9 cellular contexts compared by ENCODE assay signal in the genomic region with DNA sequence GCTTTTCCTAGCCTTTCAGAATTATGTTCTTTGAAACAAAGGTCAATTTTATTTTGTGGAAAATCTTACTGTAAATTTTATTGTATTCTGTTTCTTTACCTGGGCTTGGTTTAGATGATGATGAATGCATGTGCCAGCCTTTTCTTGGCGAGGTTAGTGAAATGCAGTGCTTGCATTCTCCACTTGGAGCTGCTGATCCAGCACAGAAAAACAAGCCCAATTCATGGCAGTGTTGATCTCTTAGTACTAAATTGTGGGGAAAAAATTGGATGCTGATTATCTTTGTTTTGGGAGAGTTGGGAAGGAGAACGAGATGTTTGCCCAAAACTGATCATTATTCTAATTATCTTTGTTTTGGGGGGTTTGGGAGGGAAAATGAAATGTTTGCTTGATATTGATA. TPM values are rescaled to one million over a fixed set of nuclear protein-coding genes. Genes with fewer than 3 reads are reported as not detected.
A peak's percentile ranks its signal among the peaks of the same experiment; 100 is the strongest.
DNase-seq lines count a peak whose midpoint lies in the region; ATAC-seq, FAIRE-seq and TF ChIP-seq lines count a peak whose summit lies in the region.
"Had no signal": no experiment of that assay in that cellular context is flagged by ENCODE, and none has a peak within 500 bp of the region (broad histone marks: within the 10 kb centered on the region; RNA-seq: fewer than 3 reads in every experiment).

No MANE protein-coding gene starts in this region.

- intact Hi-C loops in left ventricle myocardium inferior (cut with micrococcal nuclease) (loop anchor here (10.0 kb wide), 2 partner anchors 109 to 111 kb away; no protein-coding TSS in a partner anchor), cardiac septum (cut with DNase I) (loop anchor here (5.0 kb wide), 2 partner anchors 114 to 164 kb away; a partner anchor contains a TSS)

- WGBS in hepatocyte (ENCODE audit: low lambda C conversion rate, missing lambda C conversion rate) = 74% methylated on average over 2 of the region's 2 CpGs

- H3K9me2 ChIP-seq in hepatocyte (replicated peaks; ENCODE audit: insufficient read depth) = no peaks in the 10 kb centered on the region

- H3K9me3 ChIP-seq in left ventricle myocardium inferior (replicated peaks) (no peaks in the 10 kb centered on the region), hepatocyte (ENCODE audit: low read depth) (no peaks in the 10 kb centered on the region)

- H3K27ac ChIP-seq in left ventricle myocardium inferior (replicated peaks) = no peak overlapping the region
- H3K27ac ChIP-seq in hepatocyte = no peak overlapping the region

- no peak overlapping the region for H3K4me2 ChIP-seq in hepatocyte

- peaks cover 5% of the 10 kb centered on the region for H3K36me3 ChIP-seq in left ventricle myocardium inferior
- no peaks in the 10 kb centered on the region for H3K36me3 ChIP-seq in hepatocyte (replicated peaks; ENCODE audit: insufficient read depth, low read depth)

- ATAC-seq in SK-N-SH treated with all-trans-retinoic acid at 6 μM for 48 hours = 0 out of 3 replicates have a peak, but pooled peaks have one; percentile 15
- ATAC-seq in HG02938 (IDR thresholded peaks at IDR 0.05; ENCODE audit: unreplicated experiment) = no peak
- no peak for ATAC-seq in HG03108 (IDR thresholded peaks at IDR 0.05; ENCODE audit: unreplicated experiment)
- ATAC-seq in HG03159 (IDR thresholded peaks at IDR 0.05; ENCODE audit: unreplicated experiment) = no peak

- FAIRE-seq in urothelium cell line (lab: Jason Lieb, UNC) = no peak

- H4K20me1 ChIP-seq in hepatocyte (ENCODE audit: insufficient read depth, poor library complexity, severe bottlenecking) = peaks cover 4% of the 10 kb centered on the region

- DNase-seq in left ventricle myocardium inferior (no peak), cardiac septum (ENCODE audit: low spot score) (no peak), hepatocyte (ENCODE audit: low spot score) (peak; percentile 42), urothelium cell line (ENCODE audit: low spot score) (peak; percentile 44)
- DNase-seq: activated B cell treated with CpG ODN at 0.5 μM for 24 hours had no signal

- peaks cover 26% of the 10 kb centered on the region for H3K79me2 ChIP-seq in hepatocyte

- H3K27me3 ChIP-seq in left ventricle myocardium inferior (ENCODE audit: low read depth) = no peaks in the 10 kb centered on the region
- no peaks in the 10 kb centered on the region for H3K27me3 ChIP-seq in hepatocyte

- no peak overlapping the region for H2AFZ ChIP-seq in hepatocyte

- peaks cover 31% of the 10 kb centered on the region for H3K4me1 ChIP-seq in left ventricle myocardium inferior
- H3K4me1 ChIP-seq in hepatocyte (ENCODE audit: insufficient read depth) = no peaks in the 10 kb centered on the region

- TF ChIP-seq CTCF in left ventricle myocardium inferior (IDR thresholded peaks at IDR 0.05; ENCODE audit: borderline replicate concordance) (peak; percentile 64), hepatocyte (IDR thresholded peaks at IDR 0.05; ENCODE audit: poor library complexity) (peak; percentile 42)

- H3K4me3 ChIP-seq in left ventricle myocardium inferior (no peak overlapping the region), hepatocyte (no peak overlapping the region)

TF ChIP-seq in SK-N-SH treated with all-trans-retinoic acid at 6 μM for 48 hours, 23 proteins besides CTCF, POLR2A, EP300 and RAD21:
- TF ChIP-seq TOX (CRISPR knock-in tag; IDR thresholded peaks at IDR 0.05; ENCODE audit: borderline replicate concordance) (no peak), ZC3H10 (CRISPR knock-in tag; IDR thresholded peaks at IDR 0.05) (no peak), GLIS3 (CRISPR knock-in tag; IDR thresholded peaks at IDR 0.05) (no peak), ZNF70 (CRISPR knock-in tag; IDR thresholded peaks at IDR 0.05) (no peak), ESRRG (CRISPR knock-in tag; IDR thresholded peaks at IDR 0.05) (no peak), OSR1 (CRISPR knock-in tag; IDR thresholded peaks at IDR 0.05) (no peak), ZNF565 (CRISPR knock-in tag; conservative IDR thresholded peaks at IDR 0.05; ENCODE audit: low read depth) (no peak), ZFP3 (CRISPR knock-in tag; IDR thresholded peaks at IDR 0.05) (no peak), ZFP30 (CRISPR knock-in tag; IDR thresholded peaks at IDR 0.05) (no peak), ISL1 (CRISPR knock-in tag; IDR thresholded peaks at IDR 0.05) (no peak), SNAI2 (CRISPR knock-in tag; IDR thresholded peaks at IDR 0.05) (no peak)
- TF ChIP-seq, protein P1, sequence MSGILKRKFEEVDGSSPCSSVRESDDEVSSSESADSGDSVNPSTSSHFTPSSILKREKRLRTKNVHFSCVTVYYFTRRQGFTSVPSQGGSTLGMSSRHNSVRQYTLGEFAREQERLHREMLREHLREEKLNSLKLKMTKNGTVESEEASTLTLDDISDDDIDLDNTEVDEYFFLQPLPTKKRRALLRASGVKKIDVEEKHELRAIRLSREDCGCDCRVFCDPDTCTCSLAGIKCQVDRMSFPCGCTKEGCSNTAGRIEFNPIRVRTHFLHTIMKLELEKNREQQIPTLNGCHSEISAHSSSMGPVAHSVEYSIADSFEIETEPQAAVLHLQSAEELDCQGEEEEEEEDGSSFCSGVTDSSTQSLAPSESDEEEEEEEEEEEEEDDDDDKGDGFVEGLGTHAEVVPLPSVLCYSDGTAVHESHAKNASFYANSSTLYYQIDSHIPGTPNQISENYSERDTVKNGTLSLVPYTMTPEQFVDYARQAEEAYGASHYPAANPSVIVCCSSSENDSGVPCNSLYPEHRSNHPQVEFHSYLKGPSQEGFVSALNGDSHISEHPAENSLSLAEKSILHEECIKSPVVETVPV (CRISPR knock-in tag; IDR thresholded peaks at IDR 0.05) = no peak
- TF ChIP-seq, protein P2, sequence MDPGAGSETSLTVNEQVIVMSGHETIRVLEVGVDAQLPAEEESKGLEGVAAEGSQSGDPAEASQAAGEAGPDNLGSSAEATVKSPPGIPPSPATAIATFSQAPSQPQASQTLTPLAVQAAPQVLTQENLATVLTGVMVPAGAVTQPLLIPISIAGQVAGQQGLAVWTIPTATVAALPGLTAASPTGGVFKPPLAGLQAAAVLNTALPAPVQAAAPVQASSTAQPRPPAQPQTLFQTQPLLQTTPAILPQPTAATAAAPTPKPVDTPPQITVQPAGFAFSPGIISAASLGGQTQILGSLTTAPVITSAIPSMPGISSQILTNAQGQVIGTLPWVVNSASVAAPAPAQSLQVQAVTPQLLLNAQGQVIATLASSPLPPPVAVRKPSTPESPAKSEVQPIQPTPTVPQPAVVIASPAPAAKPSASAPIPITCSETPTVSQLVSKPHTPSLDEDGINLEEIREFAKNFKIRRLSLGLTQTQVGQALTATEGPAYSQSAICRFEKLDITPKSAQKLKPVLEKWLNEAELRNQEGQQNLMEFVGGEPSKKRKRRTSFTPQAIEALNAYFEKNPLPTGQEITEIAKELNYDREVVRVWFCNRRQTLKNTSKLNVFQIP (CRISPR knock-in tag; IDR thresholded peaks at IDR 0.05; ENCODE audit: borderline replicate concordance, low read depth) = no peak
- TF ChIP-seq, protein P3, sequence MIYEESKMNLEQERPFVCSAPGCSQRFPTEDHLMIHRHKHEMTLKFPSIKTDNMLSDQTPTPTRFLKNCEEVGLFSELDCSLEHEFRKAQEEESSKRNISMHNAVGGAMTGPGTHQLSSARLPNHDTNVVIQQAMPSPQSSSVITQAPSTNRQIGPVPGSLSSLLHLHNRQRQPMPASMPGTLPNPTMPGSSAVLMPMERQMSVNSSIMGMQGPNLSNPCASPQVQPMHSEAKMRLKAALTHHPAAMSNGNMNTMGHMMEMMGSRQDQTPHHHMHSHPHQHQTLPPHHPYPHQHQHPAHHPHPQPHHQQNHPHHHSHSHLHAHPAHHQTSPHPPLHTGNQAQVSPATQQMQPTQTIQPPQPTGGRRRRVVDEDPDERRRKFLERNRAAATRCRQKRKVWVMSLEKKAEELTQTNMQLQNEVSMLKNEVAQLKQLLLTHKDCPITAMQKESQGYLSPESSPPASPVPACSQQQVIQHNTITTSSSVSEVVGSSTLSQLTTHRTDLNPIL (CRISPR knock-in tag; IDR thresholded peaks at IDR 0.05; ENCODE audit: low read depth) = no peak

RNA-seq across cellular contexts. Expression of a gene that starts 3.7 kb away (rescaled TPM):
- total RNA-seq in left ventricle myocardium inferior (23.1 TPM), cardiac septum (29.7 TPM), hepatocyte (12.9 and 13.1 TPM in 2 replicates)
- 18.0 and 24.8 TPM in 2 replicates for polyA plus RNA-seq in hepatocyte

RNA-seq across cellular contexts. Expression of a gene that starts 35.5 kb away (rescaled TPM):
- 3.9 TPM for total RNA-seq in left ventricle myocardium inferior
- total RNA-seq in cardiac septum = 2.1 TPM
- 3.3 and 3.6 TPM in 2 replicates for total RNA-seq in hepatocyte
- 0.98 and 2.2 TPM in 2 replicates for polyA plus RNA-seq in hepatocyte

Comparison
In these comparisons a context has a peak if more than half of its experiments do, and no peak if none do; other contexts are left out.
1. DNase-seq: peak in hepatocyte (single experiment) and urothelium cell line (single experiment); none in left ventricle myocardium inferior (single experiment) and cardiac septum (single experiment).